Comparison of ENCODE assay signal across 34 cellular contexts in the genomic region with DNA sequence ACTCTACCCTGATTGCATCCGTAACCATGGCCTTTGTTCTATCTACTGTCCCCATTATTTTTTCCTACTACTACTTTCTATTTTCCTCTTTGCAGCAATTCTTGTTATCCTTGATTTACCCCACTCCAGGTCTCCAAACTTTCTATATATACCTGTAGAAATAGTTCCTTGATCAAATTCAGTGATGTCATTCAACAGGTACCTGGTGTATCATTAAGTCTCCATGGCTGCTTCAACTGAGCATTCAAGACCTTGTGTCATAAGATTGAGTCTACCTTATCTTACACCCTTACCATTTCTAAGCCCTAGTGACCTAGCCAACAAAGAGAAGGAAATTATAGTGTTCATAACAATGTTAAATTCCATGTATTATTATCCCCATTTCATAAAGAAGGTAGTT.
"Had no signal": no experiment of that assay in that cellular context is flagged by ENCODE, and none has a peak within 500 bp of the region (broad histone marks: within the 10 kb centered on the region; RNA-seq: fewer than 3 reads in every experiment).

No MANE protein-coding gene starts in this region.

- H3K27me3 ChIP-seq: MG63 had no signal

- H3K9me3 ChIP-seq: MG63 had no signal

- H3K36me3 ChIP-seq: MG63 had no signal

- DNase-seq: Karpas-422, Kasumi-1, MG63, MM.1S, MV-4-11, NCI-H1048, NCI-H1092, NCI-H1092 treated with DMSO at 0.1 percent for 48 hours, NCI-H1105, NCI-H1105 treated with DMSO at 0.1 percent for 48 hours, NCI-H1417, NCI-H1417 treated with DMSO at 0.1 percent for 48 hours, NCI-H1436, NCI-H1436 treated with DMSO at 0.1 percent for 48 hours, NCI-H146, NCI-H1694, NCI-H1694 treated with DMSO at 0.1 percent for 48 hours, NCI-H187, NCI-H187 treated with DMSO at 0.1 percent for 48 hours, NCI-H1930, NCI-H2029, NCI-H2029 treated with DMSO at 0.1 percent for 48 hours, NCI-H2081, NCI-H2081 treated with DMSO at 0.1 percent for 48 hours, NCI-H2107, NCI-H2171, NCI-H2171 treated with DMSO at 0.1 percent for 48 hours, NCI-H2227 treated with DMSO at 0.1 percent for 48 hours, NCI-H226, NCI-H345, NCI-H446, NCI-H446 treated with DMSO at 0.1 percent for 48 hours, NCI-H510A, NCI-H510A treated with DMSO at 0.1 percent for 48 hours had no signal

- H3K4me3 ChIP-seq: MG63 had no signal
